7 cellular contexts compared by ENCODE assay signal in the genomic region with DNA sequence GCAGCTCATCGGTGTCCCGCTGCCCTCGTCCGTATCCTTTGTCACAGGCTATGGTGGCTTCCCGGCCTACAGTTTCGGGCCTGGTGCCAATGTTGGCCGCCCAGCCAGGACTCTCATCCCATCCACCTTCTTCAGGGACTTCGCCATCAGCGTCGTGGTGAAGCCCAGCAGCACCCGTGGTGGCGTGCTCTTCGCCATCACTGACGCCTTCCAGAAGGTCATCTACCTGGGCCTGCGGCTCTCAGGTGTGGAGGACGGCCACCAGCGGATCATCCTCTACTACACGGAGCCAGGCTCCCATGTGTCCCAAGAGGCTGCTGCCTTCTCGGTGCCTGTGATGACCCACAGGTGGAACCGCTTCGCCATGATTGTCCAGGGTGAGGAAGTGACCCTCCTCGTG. TPM values are rescaled to one million over a fixed set of nuclear protein-coding genes. Genes with fewer than 3 reads are reported as not detected.
"Had no signal": no experiment of that assay in that cellular context is flagged by ENCODE, and none has a peak within 500 bp of the region (broad histone marks: within the 10 kb centered on the region; RNA-seq: fewer than 3 reads in every experiment).

No MANE protein-coding gene starts in this region.

- H3K9me3 ChIP-seq: HAP-1 had no signal

- H3K4me3 ChIP-seq: GM23338, HAP-1 had no signal

- H3K9me3 Mint-ChIP-seq: HFFc6 had no signal

- H3K36me3 Mint-ChIP-seq: IgD-negative memory B cell had no signal

- DNase-seq: HFFc6, KBM-7 had no signal

- H3K4me2 ChIP-seq: GM23338 had no signal

- H3K27ac Mint-ChIP-seq: GM23338, HFFc6 had no signal

- H3K4me1 Mint-ChIP-seq: IgD-negative memory B cell had no signal

- H3K4me3 Mint-ChIP-seq: GM23338, HFFc6, IgD-negative memory B cell had no signal

- ATAC-seq: GM23338, HCT116 had no signal

- H3K36me3 ChIP-seq: HAP-1 had no signal

- H2AFZ ChIP-seq: GM23338 had no signal

- H3K4me1 ChIP-seq: HAP-1 had no signal

RNA-seq across cellular contexts. Expression of a gene that starts 41.9 kb away (rescaled TPM):
- total RNA-seq: HT-29 had no signal
